ENCODE assay signal across 10 cellular contexts in genomic region chr4:176270669-176271068, GRCh38. TPM values are rescaled to one million over a fixed set of nuclear protein-coding genes. Genes with fewer than 3 reads are reported as not detected.
DNase-seq lines count a peak whose midpoint lies in the region; ATAC-seq and TF ChIP-seq lines count a peak whose summit lies in the region.
"Had no signal": no experiment of that assay in that cellular context is flagged by ENCODE, and none has a peak within 500 bp of the region (broad histone marks: within the 10 kb centered on the region; RNA-seq: fewer than 3 reads in every experiment).

No MANE protein-coding gene starts in this region.

- no peaks in the 10 kb centered on the region for H3K4me1 Mint-ChIP-seq in activated naive CD4-positive, alpha-beta T cell treated with anti-CD3 and anti-CD28 coated beads, Interleukin-2, amount 10 ng/mL, durations not matched to agents 7 days and 5 days

- CTCF ChIA-PET in activated naive CD4-positive, alpha-beta T cell treated with anti-CD3 and anti-CD28 coated beads, Interleukin-2, amount 10 ng/mL, durations not matched to agents 7 days and 5 days (lab: Charles Lee) = no interaction called here

- DNase-seq in 8988T = peak; percentile 30
- DNase-seq in RPMI7951 (ENCODE audit: low read depth) = peak; percentile 96
- peak; percentile 99 for DNase-seq in foreskin fibroblast
- no peak for DNase-seq in NCI-H187 treated with DMSO at 0.1 percent for 48 hours (lab: John Stamatoyannopoulos, UW)
- no peak for DNase-seq in cerebellar nuclear complex (lab: John Stamatoyannopoulos, UW)
- no peak for DNase-seq in activated naive CD4-positive, alpha-beta T cell treated with anti-CD3 and anti-CD28 coated beads, Interleukin-2, amount 10 ng/mL, durations not matched to agents 7 days and 5 days

- no peak overlapping the region for H3K4me3 Mint-ChIP-seq in activated naive CD4-positive, alpha-beta T cell treated with anti-CD3 and anti-CD28 coated beads, Interleukin-2, amount 10 ng/mL, durations not matched to agents 7 days and 5 days

- H3K27ac Mint-ChIP-seq in activated naive CD4-positive, alpha-beta T cell treated with anti-CD3 and anti-CD28 coated beads, Interleukin-2, amount 10 ng/mL, durations not matched to agents 7 days and 5 days = no peak overlapping the region

- no peaks in the 10 kb centered on the region for H3K36me3 Mint-ChIP-seq in activated naive CD4-positive, alpha-beta T cell treated with anti-CD3 and anti-CD28 coated beads, Interleukin-2, amount 10 ng/mL, durations not matched to agents 7 days and 5 days

- H3K9me3 Mint-ChIP-seq in activated naive CD4-positive, alpha-beta T cell treated with anti-CD3 and anti-CD28 coated beads, Interleukin-2, amount 10 ng/mL, durations not matched to agents 7 days and 5 days = no peaks in the 10 kb centered on the region

- no peak for TF ChIP-seq CTCF in foreskin fibroblast (IDR thresholded peaks at IDR 0.05; ENCODE audit: low read depth, low read length)

- H3K4me3 ChIP-seq in foreskin fibroblast (ENCODE audit: low read depth in 1 of 2, low read length in 2 of 2) = peak overlapping the region; percentile 4 to 25
- H3K4me3 ChIP-seq: cardiac muscle cell, vagina had no signal

- ATAC-seq in GM18870 (IDR thresholded peaks at IDR 0.05; ENCODE audit: unreplicated experiment) (peak; percentile 52), HG03354 (IDR thresholded peaks at IDR 0.05; ENCODE audit: poor library complexity, severe bottlenecking, unreplicated experiment) (no peak)

- H3K27me3 Mint-ChIP-seq in activated naive CD4-positive, alpha-beta T cell treated with anti-CD3 and anti-CD28 coated beads, Interleukin-2, amount 10 ng/mL, durations not matched to agents 7 days and 5 days = no peaks in the 10 kb centered on the region

RNA-seq across cellular contexts. Expression of gene ASB5, which starts 1.6 kb away (rescaled TPM):
- total RNA-seq in RPMI7951 (2014; rRNA removed; shearing (Covaris generic)) = not detected in 2 replicates
- total RNA-seq: cardiac muscle cell had no signal

RNA-seq across cellular contexts. Expression of gene SPCS3, which starts 49.1 kb away (rescaled TPM):
- 60.4 and 62.4 TPM in 2 replicates for total RNA-seq in RPMI7951 (2014; rRNA removed; shearing (Covaris generic))

Comparison
In these comparisons a context has a peak if more than half of its experiments do, and no peak if none do; other contexts are left out.
1. DNase-seq: peak in 8988T (single experiment), RPMI7951 (single experiment) and foreskin fibroblast (2 of 2); none in NCI-H187 treated with DMSO at 0.1 percent for 48 hours (single experiment), cerebellar nuclear complex (0 of 2) and activated naive CD4-positive, alpha-beta T cell treated with anti-CD3 and anti-CD28 coated beads, Interleukin-2, amount 10 ng/mL, durations not matched to agents 7 days and 5 days (single experiment).